ENCODE assay signal across 17 cellular contexts in the genomic region with DNA sequence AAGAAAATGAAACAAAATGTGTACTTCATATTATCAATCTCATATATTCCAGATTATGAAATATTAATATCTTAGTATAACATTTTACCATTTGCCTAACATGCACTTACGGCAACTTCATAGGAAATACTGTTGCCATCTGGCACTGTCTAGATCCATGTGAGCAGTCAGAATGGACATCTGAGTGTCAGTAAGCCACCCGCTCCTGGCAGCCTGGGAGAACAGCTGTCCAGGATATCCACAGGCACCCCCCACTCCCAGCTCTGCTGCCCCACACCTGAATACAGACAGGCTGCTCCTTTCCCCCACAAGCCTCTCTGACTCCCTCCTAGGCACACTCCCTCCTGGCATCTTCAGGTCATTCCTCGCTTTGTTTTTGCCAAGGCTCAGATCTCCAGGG.
"Had no signal": no experiment of that assay in that cellular context is flagged by ENCODE, and none has a peak within 500 bp of the region (broad histone marks: within the 10 kb centered on the region; RNA-seq: fewer than 3 reads in every experiment).

No MANE protein-coding gene starts in this region.

- H3K4me3 ChIP-seq: body of pancreas, pancreas, upper lobe of left lung had no signal

- DNase-seq: activated B cell treated with CpG ODN at 0.5 μM for 24 hours; activated CD4-positive, alpha-beta T cell treated with anti-CD3 and anti-CD28 coated beads for 48 hours; activated CD8-positive, alpha-beta memory T cell treated with anti-CD3 and anti-CD28 coated beads, Interleukin-2, amount 50 U/mL, for 48 hours; activated CD8-positive, alpha-beta T cell treated with anti-CD3 and anti-CD28 coated beads for 36 hours; activated naive CD8-positive, alpha-beta T cell treated with anti-CD3 and anti-CD28 coated beads for 36 hours; amygdala; body of pancreas; central memory CD4-positive, alpha-beta T cell; effector CD8-positive, alpha-beta T cell; foreskin fibroblast; left colon; mammary epithelial cell; naive B cell; pancreas; stimulated activated naive CD4-positive, alpha-beta T cell; T-helper 2 cell; upper lobe of left lung had no signal

- H3K9me3 ChIP-seq: body of pancreas, pancreas, upper lobe of left lung had no signal

- H3K36me3 ChIP-seq: pancreas, upper lobe of left lung had no signal

- H3K27ac ChIP-seq: body of pancreas, pancreas, upper lobe of left lung had no signal

- ATAC-seq: activated CD8-positive, alpha-beta T cell treated with anti-CD3 and anti-CD28 coated beads for 36 hours; body of pancreas; left colon had no signal

- H3K27me3 ChIP-seq: body of pancreas, pancreas, upper lobe of left lung had no signal
